In the genomic region with DNA sequence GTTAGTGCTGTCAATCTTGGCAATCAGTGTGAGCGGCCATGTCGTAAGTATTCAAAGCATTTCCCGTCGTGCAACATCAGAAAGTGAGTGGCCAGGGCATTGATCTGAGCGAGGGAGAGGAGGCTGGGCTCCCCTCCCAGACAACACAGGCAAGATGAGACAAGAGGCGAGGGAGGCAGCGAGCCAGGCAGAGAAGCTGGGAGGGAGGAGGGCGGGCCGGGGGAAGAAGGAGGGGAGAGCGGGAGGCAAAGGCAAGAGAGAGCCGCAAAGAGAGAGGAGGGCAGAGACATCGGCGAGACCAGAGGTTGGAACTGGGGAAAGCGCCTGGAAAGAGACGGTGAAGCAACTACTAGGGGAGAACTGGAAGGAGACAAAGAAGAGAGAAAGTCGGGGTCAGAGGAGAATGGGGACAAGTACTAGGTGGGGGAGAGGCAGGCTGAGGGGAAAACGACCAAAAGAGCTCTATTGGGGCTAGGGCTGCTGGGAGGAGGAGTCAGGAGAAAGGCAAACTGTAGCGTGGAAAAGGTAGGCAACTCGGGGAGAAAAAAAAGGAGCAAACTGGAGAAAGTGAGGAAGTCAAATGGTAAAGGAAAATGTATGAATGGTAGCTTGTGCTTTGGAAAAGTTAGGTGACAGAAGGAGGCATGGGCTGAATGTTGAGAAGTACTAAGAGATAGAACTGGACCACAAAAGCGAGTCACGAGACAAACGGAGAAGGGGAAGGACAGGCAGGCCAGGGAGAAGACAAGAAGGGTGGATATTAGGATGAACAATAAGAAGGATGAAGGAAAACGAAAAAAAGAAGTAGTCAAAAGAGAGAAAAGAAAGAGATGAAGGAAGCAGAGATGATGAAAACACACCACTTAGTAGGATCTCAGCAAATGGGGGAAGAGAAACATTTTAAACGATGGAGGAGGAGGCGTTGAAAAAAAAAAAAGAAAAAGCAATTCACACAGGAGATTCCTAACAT, we compare ENCODE assay signal across 1 cellular context.
A peak's percentile ranks its signal among the peaks of the same experiment; 100 is the strongest.
TF ChIP-seq lines count a peak whose summit lies in the region.

No MANE protein-coding gene starts in this region.

TF ChIP-seq in K562, 482 proteins besides CTCF, POLR2A, EP300 and RAD21 (continued from another document and continues in another):
- TF ChIP-seq BRD4 (IDR thresholded peaks at IDR 0.05), result no peak
- TF ChIP-seq RFX5 (IDR thresholded peaks at IDR 0.05; ENCODE audit: low read depth, low read length), result no peak
- TF ChIP-seq ETS2 (tag; IDR thresholded peaks at IDR 0.05; ENCODE audit: borderline replicate concordance, poor library complexity, severe bottlenecking), result no peak
- TF ChIP-seq ZNF224 (CRISPR knock-in tag; IDR thresholded peaks at IDR 0.05), result no peak
- no peak for TF ChIP-seq MECOM (CRISPR knock-in tag; IDR thresholded peaks at IDR 0.05)
- TF ChIP-seq KDM1A (IDR thresholded peaks at IDR 0.05), result 0 out of 4 replicates have a peak, but pooled peaks of 1 of the 2 experiments have one; percentile 10
- TF ChIP-seq, protein P1, sequence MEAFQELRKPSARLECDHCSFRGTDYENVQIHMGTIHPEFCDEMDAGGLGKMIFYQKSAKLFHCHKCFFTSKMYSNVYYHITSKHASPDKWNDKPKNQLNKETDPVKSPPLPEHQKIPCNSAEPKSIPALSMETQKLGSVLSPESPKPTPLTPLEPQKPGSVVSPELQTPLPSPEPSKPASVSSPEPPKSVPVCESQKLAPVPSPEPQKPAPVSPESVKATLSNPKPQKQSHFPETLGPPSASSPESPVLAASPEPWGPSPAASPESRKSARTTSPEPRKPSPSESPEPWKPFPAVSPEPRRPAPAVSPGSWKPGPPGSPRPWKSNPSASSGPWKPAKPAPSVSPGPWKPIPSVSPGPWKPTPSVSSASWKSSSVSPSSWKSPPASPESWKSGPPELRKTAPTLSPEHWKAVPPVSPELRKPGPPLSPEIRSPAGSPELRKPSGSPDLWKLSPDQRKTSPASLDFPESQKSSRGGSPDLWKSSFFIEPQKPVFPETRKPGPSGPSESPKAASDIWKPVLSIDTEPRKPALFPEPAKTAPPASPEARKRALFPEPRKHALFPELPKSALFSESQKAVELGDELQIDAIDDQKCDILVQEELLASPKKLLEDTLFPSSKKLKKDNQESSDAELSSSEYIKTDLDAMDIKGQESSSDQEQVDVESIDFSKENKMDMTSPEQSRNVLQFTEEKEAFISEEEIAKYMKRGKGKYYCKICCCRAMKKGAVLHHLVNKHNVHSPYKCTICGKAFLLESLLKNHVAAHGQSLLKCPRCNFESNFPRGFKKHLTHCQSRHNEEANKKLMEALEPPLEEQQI (IDR thresholded peaks at IDR 0.05), result no peak
- TF ChIP-seq, protein P2, sequence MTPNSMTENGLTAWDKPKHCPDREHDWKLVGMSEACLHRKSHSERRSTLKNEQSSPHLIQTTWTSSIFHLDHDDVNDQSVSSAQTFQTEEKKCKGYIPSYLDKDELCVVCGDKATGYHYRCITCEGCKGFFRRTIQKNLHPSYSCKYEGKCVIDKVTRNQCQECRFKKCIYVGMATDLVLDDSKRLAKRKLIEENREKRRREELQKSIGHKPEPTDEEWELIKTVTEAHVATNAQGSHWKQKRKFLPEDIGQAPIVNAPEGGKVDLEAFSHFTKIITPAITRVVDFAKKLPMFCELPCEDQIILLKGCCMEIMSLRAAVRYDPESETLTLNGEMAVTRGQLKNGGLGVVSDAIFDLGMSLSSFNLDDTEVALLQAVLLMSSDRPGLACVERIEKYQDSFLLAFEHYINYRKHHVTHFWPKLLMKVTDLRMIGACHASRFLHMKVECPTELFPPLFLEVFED (CRISPR knock-in tag; conservative IDR thresholded peaks at IDR 0.05), result 0 out of 2 replicates have a peak, but pooled peaks have one; percentile 37
- no peak for TF ChIP-seq ZNF282 (CRISPR knock-in tag; IDR thresholded peaks at IDR 0.05)
- TF ChIP-seq GATAD2B (IDR thresholded peaks at IDR 0.05; ENCODE audit: borderline replicate concordance), result no peak
- peak; percentile 49; the same call in 1 of the 2 replicates for TF ChIP-seq MIER1 (IDR thresholded peaks at IDR 0.05; ENCODE audit: low read depth)
- TF ChIP-seq, protein P3, sequence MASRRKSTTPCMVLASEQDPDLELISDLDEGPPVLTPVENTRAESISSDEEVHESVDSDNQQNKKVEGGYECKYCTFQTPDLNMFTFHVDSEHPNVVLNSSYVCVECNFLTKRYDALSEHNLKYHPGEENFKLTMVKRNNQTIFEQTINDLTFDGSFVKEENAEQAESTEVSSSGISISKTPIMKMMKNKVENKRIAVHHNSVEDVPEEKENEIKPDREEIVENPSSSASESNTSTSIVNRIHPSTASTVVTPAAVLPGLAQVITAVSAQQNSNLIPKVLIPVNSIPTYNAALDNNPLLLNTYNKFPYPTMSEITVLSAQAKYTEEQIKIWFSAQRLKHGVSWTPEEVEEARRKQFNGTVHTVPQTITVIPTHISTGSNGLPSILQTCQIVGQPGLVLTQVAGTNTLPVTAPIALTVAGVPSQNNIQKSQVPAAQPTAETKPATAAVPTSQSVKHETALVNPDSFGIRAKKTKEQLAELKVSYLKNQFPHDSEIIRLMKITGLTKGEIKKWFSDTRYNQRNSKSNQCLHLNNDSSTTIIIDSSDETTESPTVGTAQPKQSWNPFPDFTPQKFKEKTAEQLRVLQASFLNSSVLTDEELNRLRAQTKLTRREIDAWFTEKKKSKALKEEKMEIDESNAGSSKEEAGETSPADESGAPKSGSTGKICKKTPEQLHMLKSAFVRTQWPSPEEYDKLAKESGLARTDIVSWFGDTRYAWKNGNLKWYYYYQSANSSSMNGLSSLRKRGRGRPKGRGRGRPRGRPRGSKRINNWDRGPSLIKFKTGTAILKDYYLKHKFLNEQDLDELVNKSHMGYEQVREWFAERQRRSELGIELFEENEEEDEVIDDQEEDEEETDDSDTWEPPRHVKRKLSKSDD (conservative IDR thresholded peaks at IDR 0.05; ENCODE audit: low read length), result no peak
- TF ChIP-seq HNRNPUL1 (IDR thresholded peaks at IDR 0.05; ENCODE audit: low read length), result no peak
- TF ChIP-seq C11orf30 (IDR thresholded peaks at IDR 0.05; ENCODE audit: low read depth), result no peak
- TF ChIP-seq ZNF695 (CRISPR knock-in tag; IDR thresholded peaks at IDR 0.05), result no peak
- no peak for TF ChIP-seq ZNF778 (CRISPR knock-in tag; IDR thresholded peaks at IDR 0.05)
- TF ChIP-seq MED1 (CRISPR knock-in tag; IDR thresholded peaks at IDR 0.05; ENCODE audit: borderline replicate concordance), result no peak
- TF ChIP-seq HDAC6 (IDR thresholded peaks at IDR 0.05; ENCODE audit: low read depth, low read length), result no peak
- peak; percentile 3 for TF ChIP-seq ZFP36 (IDR thresholded peaks at IDR 0.05; ENCODE audit: low read depth, low read length, partially characterized antibody)
- no peak for TF ChIP-seq ZNF212 (CRISPR knock-in tag; IDR thresholded peaks at IDR 0.05)
- TF ChIP-seq POLR3A (IDR thresholded peaks at IDR 0.05; ENCODE audit: borderline replicate concordance, extremely low read depth, insufficient read depth, insufficient read length), result no peak
- TF ChIP-seq BDP1 (IDR thresholded peaks at IDR 0.05; ENCODE audit: insufficient read depth, insufficient read length), result no peak
- TF ChIP-seq ZEB2 (IDR thresholded peaks at IDR 0.05), result no peak
- TF ChIP-seq WHSC1 (IDR thresholded peaks at IDR 0.05; ENCODE audit: low read length), result no peak
- TF ChIP-seq LCOR (CRISPR knock-in tag; IDR thresholded peaks at IDR 0.05), result no peak
- TF ChIP-seq ETV6 (IDR thresholded peaks at IDR 0.05; ENCODE audit: borderline replicate concordance in 1 of 2, low read depth in 2 of 2, low read length in 1 of 2), result no peak
- TF ChIP-seq ETV6 (CRISPR knock-in tag; IDR thresholded peaks at IDR 0.05; ENCODE audit: borderline replicate concordance), result no peak
- TF ChIP-seq GTF2F1 (IDR thresholded peaks at IDR 0.05; ENCODE audit: low read depth, low read length), result no peak
- TF ChIP-seq ZBTB8A (IDR thresholded peaks at IDR 0.05; ENCODE audit: partially characterized antibody), result no peak
- TF ChIP-seq RBM39 (optimal IDR thresholded peaks at IDR 0.05; ENCODE audit: low read depth, low read length), result no peak
- TF ChIP-seq SPI1 (IDR thresholded peaks at IDR 0.05; ENCODE audit: borderline replicate concordance, low read depth, low read length), result no peak
- peak; percentile 20 for TF ChIP-seq NUFIP1 (IDR thresholded peaks at IDR 0.05; ENCODE audit: partially characterized antibody)
- TF ChIP-seq RBM22 (IDR thresholded peaks at IDR 0.05; ENCODE audit: low read depth, low read length, poor library complexity, severe bottlenecking), result no peak
- TF ChIP-seq, protein P4, sequence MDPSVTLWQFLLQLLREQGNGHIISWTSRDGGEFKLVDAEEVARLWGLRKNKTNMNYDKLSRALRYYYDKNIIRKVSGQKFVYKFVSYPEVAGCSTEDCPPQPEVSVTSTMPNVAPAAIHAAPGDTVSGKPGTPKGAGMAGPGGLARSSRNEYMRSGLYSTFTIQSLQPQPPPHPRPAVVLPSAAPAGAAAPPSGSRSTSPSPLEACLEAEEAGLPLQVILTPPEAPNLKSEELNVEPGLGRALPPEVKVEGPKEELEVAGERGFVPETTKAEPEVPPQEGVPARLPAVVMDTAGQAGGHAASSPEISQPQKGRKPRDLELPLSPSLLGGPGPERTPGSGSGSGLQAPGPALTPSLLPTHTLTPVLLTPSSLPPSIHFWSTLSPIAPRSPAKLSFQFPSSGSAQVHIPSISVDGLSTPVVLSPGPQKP (CRISPR knock-in tag; IDR thresholded peaks at IDR 0.05), result no peak
- no peak for TF ChIP-seq ZSCAN32 (CRISPR knock-in tag; IDR thresholded peaks at IDR 0.05)
- TF ChIP-seq SAFB (IDR thresholded peaks at IDR 0.05; ENCODE audit: borderline replicate concordance, low read depth, low read length), result no peak
- TF ChIP-seq, protein P5, sequence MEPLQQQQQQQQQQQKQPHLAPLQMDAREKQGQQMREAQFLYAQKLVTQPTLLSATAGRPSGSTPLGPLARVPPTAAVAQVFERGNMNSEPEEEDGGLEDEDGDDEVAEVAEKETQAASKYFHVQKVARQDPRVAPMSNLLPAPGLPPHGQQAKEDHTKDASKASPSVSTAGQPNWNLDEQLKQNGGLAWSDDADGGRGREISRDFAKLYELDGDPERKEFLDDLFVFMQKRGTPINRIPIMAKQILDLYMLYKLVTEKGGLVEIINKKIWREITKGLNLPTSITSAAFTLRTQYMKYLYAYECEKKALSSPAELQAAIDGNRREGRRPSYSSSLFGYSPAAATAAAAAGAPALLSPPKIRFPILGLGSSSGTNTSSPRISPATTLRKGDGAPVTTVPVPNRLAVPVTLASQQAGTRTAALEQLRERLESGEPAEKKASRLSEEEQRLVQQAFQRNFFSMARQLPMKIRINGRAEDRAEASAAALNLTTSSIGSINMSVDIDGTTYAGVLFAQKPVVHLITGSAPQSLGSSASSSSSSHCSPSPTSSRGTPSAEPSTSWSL (CRISPR knock-in tag; IDR thresholded peaks at IDR 0.05; ENCODE audit: borderline replicate concordance), result no peak
- TF ChIP-seq KLF13 (tag; IDR thresholded peaks at IDR 0.05; ENCODE audit: borderline replicate concordance, low read depth), result no peak
- TF ChIP-seq CCAR2 (IDR thresholded peaks at IDR 0.05; ENCODE audit: low read depth, low read length), result no peak
- no peak for TF ChIP-seq TOE1 (IDR thresholded peaks at IDR 0.05; ENCODE audit: borderline replicate concordance)
- TF ChIP-seq TOE1 (CRISPR knock-in tag; IDR thresholded peaks at IDR 0.05; ENCODE audit: borderline replicate concordance, low read depth), result no peak
- no peak for TF ChIP-seq CXXC5 (CRISPR knock-in tag; IDR thresholded peaks at IDR 0.05)
- TF ChIP-seq, protein P6, sequence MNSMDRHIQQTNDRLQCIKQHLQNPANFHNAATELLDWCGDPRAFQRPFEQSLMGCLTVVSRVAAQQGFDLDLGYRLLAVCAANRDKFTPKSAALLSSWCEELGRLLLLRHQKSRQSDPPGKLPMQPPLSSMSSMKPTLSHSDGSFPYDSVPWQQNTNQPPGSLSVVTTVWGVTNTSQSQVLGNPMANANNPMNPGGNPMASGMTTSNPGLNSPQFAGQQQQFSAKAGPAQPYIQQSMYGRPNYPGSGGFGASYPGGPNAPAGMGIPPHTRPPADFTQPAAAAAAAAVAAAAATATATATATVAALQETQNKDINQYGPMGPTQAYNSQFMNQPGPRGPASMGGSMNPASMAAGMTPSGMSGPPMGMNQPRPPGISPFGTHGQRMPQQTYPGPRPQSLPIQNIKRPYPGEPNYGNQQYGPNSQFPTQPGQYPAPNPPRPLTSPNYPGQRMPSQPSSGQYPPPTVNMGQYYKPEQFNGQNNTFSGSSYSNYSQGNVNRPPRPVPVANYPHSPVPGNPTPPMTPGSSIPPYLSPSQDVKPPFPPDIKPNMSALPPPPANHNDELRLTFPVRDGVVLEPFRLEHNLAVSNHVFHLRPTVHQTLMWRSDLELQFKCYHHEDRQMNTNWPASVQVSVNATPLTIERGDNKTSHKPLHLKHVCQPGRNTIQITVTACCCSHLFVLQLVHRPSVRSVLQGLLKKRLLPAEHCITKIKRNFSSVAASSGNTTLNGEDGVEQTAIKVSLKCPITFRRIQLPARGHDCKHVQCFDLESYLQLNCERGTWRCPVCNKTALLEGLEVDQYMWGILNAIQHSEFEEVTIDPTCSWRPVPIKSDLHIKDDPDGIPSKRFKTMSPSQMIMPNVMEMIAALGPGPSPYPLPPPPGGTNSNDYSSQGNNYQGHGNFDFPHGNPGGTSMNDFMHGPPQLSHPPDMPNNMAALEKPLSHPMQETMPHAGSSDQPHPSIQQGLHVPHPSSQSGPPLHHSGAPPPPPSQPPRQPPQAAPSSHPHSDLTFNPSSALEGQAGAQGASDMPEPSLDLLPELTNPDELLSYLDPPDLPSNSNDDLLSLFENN (IDR thresholded peaks at IDR 0.05; ENCODE audit: low read depth in 2 of 2, low read length in 2 of 2), result no peak
- TF ChIP-seq ZNF431 (CRISPR knock-in tag; IDR thresholded peaks at IDR 0.05), result no peak
- no peak for TF ChIP-seq DIDO1 (tag; IDR thresholded peaks at IDR 0.05; ENCODE audit: low read depth)
- TF ChIP-seq, protein P7, sequence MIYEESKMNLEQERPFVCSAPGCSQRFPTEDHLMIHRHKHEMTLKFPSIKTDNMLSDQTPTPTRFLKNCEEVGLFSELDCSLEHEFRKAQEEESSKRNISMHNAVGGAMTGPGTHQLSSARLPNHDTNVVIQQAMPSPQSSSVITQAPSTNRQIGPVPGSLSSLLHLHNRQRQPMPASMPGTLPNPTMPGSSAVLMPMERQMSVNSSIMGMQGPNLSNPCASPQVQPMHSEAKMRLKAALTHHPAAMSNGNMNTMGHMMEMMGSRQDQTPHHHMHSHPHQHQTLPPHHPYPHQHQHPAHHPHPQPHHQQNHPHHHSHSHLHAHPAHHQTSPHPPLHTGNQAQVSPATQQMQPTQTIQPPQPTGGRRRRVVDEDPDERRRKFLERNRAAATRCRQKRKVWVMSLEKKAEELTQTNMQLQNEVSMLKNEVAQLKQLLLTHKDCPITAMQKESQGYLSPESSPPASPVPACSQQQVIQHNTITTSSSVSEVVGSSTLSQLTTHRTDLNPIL (CRISPR knock-in tag; IDR thresholded peaks at IDR 0.05), result no peak
- TF ChIP-seq SIN3A (IDR thresholded peaks at IDR 0.05; ENCODE audit: borderline replicate concordance in 2 of 2, control insufficient read depth in 1 of 2, low read depth in 2 of 2, low read length in 2 of 2), result 0 out of 4 replicates have a peak, but pooled peaks of 1 of the 2 experiments have one; percentile 17
- no peak for TF ChIP-seq SRSF3 (IDR thresholded peaks at IDR 0.05; ENCODE audit: insufficient read depth, low read length)
- no peak for TF ChIP-seq ZNF239 (CRISPR knock-in tag; IDR thresholded peaks at IDR 0.05)
- TF ChIP-seq, protein P8, sequence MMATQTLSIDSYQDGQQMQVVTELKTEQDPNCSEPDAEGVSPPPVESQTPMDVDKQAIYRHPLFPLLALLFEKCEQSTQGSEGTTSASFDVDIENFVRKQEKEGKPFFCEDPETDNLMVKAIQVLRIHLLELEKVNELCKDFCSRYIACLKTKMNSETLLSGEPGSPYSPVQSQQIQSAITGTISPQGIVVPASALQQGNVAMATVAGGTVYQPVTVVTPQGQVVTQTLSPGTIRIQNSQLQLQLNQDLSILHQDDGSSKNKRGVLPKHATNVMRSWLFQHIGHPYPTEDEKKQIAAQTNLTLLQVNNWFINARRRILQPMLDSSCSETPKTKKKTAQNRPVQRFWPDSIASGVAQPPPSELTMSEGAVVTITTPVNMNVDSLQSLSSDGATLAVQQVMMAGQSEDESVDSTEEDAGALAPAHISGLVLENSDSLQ (IDR thresholded peaks at IDR 0.05), result peak; percentile 82
- no peak for TF ChIP-seq CHD1 (IDR thresholded peaks at IDR 0.05; ENCODE audit: low read length)
